ENCODE assay signal across 1 cellular context in the genomic region with DNA sequence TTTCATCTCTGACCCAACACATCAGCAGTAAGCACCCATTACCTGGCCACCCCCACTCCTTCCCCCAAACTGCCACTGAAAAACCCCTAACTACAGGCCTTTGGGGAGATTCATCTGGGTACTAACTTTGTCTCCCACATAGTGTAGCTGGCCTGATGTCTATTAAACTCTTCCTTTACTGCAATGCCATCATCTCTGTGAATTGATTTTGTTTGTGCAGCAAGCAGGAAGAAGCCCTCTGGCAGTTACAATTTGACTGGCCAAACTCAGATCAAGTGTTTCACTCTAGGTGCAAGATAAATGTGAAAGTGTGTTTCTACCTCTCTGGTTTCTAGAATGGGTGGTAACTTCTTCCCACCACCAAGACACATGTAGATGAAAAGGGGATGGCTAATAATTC.
TF ChIP-seq lines count a peak whose summit lies in the region.

No MANE protein-coding gene starts in this region.

TF ChIP-seq in H1, 55 proteins besides CTCF, POLR2A, EP300 and RAD21:
- TF ChIP-seq MAFK (IDR thresholded peaks at IDR 0.05; ENCODE audit: low read depth, low read length) (no peak), EGR1 (IDR thresholded peaks at IDR 0.05; ENCODE audit: borderline replicate concordance, low read depth, low read length) (no peak), YY1 (IDR thresholded peaks at IDR 0.05; ENCODE audit: low read depth, low read length) (no peak)
- TF ChIP-seq, protein P1, sequence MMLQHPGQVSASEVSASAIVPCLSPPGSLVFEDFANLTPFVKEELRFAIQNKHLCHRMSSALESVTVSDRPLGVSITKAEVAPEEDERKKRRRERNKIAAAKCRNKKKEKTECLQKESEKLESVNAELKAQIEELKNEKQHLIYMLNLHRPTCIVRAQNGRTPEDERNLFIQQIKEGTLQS (IDR thresholded peaks at IDR 0.05; ENCODE audit: insufficient read depth, low read depth, low read length): no peak
